1 cellular context compared by ENCODE assay signal in genomic region chr6:25637946-25638345, GRCh38.
TF ChIP-seq lines count a peak whose summit lies in the region.

No MANE protein-coding gene starts in this region.

TF ChIP-seq in HepG2, 621 proteins besides CTCF, POLR2A, EP300 and RAD21 (continued from another document and continues in another):
- TF ChIP-seq, protein P1, sequence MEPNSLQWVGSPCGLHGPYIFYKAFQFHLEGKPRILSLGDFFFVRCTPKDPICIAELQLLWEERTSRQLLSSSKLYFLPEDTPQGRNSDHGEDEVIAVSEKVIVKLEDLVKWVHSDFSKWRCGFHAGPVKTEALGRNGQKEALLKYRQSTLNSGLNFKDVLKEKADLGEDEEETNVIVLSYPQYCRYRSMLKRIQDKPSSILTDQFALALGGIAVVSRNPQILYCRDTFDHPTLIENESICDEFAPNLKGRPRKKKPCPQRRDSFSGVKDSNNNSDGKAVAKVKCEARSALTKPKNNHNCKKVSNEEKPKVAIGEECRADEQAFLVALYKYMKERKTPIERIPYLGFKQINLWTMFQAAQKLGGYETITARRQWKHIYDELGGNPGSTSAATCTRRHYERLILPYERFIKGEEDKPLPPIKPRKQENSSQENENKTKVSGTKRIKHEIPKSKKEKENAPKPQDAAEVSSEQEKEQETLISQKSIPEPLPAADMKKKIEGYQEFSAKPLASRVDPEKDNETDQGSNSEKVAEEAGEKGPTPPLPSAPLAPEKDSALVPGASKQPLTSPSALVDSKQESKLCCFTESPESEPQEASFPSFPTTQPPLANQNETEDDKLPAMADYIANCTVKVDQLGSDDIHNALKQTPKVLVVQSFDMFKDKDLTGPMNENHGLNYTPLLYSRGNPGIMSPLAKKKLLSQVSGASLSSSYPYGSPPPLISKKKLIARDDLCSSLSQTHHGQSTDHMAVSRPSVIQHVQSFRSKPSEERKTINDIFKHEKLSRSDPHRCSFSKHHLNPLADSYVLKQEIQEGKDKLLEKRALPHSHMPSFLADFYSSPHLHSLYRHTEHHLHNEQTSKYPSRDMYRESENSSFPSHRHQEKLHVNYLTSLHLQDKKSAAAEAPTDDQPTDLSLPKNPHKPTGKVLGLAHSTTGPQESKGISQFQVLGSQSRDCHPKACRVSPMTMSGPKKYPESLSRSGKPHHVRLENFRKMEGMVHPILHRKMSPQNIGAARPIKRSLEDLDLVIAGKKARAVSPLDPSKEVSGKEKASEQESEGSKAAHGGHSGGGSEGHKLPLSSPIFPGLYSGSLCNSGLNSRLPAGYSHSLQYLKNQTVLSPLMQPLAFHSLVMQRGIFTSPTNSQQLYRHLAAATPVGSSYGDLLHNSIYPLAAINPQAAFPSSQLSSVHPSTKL (CRISPR knock-in tag; IDR thresholded peaks at IDR 0.05) = peak; percentile 36; the same call in 1 of the 2 replicates
- TF ChIP-seq HOXA5 (CRISPR knock-in tag; IDR thresholded peaks at IDR 0.05) (no peak), FOSL1 (CRISPR knock-in tag; IDR thresholded peaks at IDR 0.05; ENCODE audit: borderline replicate concordance) (no peak), ZNF720 (CRISPR knock-in tag; IDR thresholded peaks at IDR 0.05) (no peak), MAFG (CRISPR knock-in tag; IDR thresholded peaks at IDR 0.05) (no peak), ZNF263 (CRISPR knock-in tag; IDR thresholded peaks at IDR 0.05) (no peak), ZNF33B (CRISPR knock-in tag; IDR thresholded peaks at IDR 0.05) (no peak), SSRP1 (CRISPR knock-in tag; IDR thresholded peaks at IDR 0.05) (no peak), PTBP1 (IDR thresholded peaks at IDR 0.05; ENCODE audit: low read depth, low read length, poor library complexity, severe bottlenecking) (no peak), KDM4B (CRISPR knock-in tag; IDR thresholded peaks at IDR 0.05) (no peak), FOXO4 (CRISPR knock-in tag; conservative IDR thresholded peaks at IDR 0.05) (no peak), NR2F1 (CRISPR knock-in tag; IDR thresholded peaks at IDR 0.05) (no peak), YEATS2 (CRISPR knock-in tag; IDR thresholded peaks at IDR 0.05; ENCODE audit: borderline replicate concordance) (no peak), ZNF597 (CRISPR knock-in tag; IDR thresholded peaks at IDR 0.05) (no peak), ZSCAN29 (CRISPR knock-in tag; conservative IDR thresholded peaks at IDR 0.05) (0 out of 2 replicates have a peak, but pooled peaks have one; percentile 43), ZBED4 (CRISPR knock-in tag; IDR thresholded peaks at IDR 0.05; ENCODE audit: borderline replicate concordance) (peak; percentile 56; the same call in 1 of the 2 replicates), CHCHD3 (CRISPR knock-in tag; IDR thresholded peaks at IDR 0.05) (no peak), HDAC6 (IDR thresholded peaks at IDR 0.05; ENCODE audit: low read depth, low read length) (no peak), CBX2 (IDR thresholded peaks at IDR 0.05; ENCODE audit: low read depth, low read length) (no peak), CBX2 (CRISPR knock-in tag; IDR thresholded peaks at IDR 0.05; ENCODE audit: low read depth) (no peak), ZNF770 (CRISPR knock-in tag; IDR thresholded peaks at IDR 0.05) (no peak), HCFC1 (IDR thresholded peaks at IDR 0.05; ENCODE audit: low read depth, low read length) (no peak), SOX6 (IDR thresholded peaks at IDR 0.05) (no peak), SOX6 (CRISPR knock-in tag; IDR thresholded peaks at IDR 0.05) (0 out of 2 replicates have a peak, but pooled peaks have one; percentile 19), HINFP (CRISPR knock-in tag; IDR thresholded peaks at IDR 0.05; ENCODE audit: low read depth) (no peak)
- TF ChIP-seq, protein P2, sequence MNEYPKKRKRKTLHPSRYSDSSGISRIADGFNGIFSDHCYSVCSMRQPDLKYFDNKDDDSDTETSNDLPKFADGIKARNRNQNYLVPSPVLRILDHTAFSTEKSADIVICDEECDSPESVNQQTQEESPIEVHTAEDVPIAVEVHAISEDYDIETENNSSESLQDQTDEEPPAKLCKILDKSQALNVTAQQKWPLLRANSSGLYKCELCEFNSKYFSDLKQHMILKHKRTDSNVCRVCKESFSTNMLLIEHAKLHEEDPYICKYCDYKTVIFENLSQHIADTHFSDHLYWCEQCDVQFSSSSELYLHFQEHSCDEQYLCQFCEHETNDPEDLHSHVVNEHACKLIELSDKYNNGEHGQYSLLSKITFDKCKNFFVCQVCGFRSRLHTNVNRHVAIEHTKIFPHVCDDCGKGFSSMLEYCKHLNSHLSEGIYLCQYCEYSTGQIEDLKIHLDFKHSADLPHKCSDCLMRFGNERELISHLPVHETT (CRISPR knock-in tag; conservative IDR thresholded peaks at IDR 0.05) = no peak
- TF ChIP-seq, protein P3, sequence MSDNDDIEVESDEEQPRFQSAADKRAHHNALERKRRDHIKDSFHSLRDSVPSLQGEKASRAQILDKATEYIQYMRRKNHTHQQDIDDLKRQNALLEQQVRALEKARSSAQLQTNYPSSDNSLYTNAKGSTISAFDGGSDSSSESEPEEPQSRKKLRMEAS (IDR thresholded peaks at IDR 0.05) = no peak; the same call in 1 of the 2 replicates
- TF ChIP-seq, protein P4, sequence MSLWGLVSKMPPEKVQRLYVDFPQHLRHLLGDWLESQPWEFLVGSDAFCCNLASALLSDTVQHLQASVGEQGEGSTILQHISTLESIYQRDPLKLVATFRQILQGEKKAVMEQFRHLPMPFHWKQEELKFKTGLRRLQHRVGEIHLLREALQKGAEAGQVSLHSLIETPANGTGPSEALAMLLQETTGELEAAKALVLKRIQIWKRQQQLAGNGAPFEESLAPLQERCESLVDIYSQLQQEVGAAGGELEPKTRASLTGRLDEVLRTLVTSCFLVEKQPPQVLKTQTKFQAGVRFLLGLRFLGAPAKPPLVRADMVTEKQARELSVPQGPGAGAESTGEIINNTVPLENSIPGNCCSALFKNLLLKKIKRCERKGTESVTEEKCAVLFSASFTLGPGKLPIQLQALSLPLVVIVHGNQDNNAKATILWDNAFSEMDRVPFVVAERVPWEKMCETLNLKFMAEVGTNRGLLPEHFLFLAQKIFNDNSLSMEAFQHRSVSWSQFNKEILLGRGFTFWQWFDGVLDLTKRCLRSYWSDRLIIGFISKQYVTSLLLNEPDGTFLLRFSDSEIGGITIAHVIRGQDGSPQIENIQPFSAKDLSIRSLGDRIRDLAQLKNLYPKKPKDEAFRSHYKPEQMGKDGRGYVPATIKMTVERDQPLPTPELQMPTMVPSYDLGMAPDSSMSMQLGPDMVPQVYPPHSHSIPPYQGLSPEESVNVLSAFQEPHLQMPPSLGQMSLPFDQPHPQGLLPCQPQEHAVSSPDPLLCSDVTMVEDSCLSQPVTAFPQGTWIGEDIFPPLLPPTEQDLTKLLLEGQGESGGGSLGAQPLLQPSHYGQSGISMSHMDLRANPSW (CRISPR knock-in tag; IDR thresholded peaks at IDR 0.05; ENCODE audit: borderline replicate concordance) = no peak
- TF ChIP-seq, protein P5, sequence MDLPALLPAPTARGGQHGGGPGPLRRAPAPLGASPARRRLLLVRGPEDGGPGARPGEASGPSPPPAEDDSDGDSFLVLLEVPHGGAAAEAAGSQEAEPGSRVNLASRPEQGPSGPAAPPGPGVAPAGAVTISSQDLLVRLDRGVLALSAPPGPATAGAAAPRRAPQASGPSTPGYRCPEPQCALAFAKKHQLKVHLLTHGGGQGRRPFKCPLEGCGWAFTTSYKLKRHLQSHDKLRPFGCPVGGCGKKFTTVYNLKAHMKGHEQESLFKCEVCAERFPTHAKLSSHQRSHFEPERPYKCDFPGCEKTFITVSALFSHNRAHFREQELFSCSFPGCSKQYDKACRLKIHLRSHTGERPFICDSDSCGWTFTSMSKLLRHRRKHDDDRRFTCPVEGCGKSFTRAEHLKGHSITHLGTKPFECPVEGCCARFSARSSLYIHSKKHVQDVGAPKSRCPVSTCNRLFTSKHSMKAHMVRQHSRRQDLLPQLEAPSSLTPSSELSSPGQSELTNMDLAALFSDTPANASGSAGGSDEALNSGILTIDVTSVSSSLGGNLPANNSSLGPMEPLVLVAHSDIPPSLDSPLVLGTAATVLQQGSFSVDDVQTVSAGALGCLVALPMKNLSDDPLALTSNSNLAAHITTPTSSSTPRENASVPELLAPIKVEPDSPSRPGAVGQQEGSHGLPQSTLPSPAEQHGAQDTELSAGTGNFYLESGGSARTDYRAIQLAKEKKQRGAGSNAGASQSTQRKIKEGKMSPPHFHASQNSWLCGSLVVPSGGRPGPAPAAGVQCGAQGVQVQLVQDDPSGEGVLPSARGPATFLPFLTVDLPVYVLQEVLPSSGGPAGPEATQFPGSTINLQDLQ (CRISPR knock-in tag; IDR thresholded peaks at IDR 0.05) = no peak
